26 cellular contexts compared by ENCODE assay signal in the genomic region with DNA sequence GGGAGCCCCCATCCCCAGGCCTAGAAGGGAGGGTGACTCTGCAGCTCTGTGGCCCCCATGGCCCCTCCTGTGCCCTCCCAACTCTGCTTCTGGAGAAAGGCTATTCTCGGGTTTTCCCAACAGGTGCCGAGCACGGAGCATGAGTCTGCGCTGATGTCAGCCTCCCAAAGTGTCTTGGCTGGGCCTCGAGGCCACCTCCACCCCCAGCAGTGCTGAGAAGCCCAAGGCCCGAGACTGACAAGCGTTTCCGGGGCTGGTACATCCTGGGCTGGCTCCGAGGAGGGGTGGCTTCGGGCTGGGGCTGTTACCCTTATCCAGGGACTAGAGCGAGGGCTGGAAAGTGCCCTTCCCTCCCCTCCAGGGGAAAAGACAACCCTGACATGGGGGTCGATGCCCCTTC.
"Had no signal": no experiment of that assay in that cellular context is flagged by ENCODE, and none has a peak within 500 bp of the region (broad histone marks: within the 10 kb centered on the region; RNA-seq: fewer than 3 reads in every experiment).

No MANE protein-coding gene starts in this region.

- H3K27ac ChIP-seq: body of pancreas, cardiac muscle cell, ovary, prostate gland, skin epidermis, testis had no signal

- DNase-seq: activated B cell treated with CpG ODN at 0.5 μM for 24 hours; activated CD4-positive, alpha-beta T cell treated with anti-CD3 and anti-CD28 coated beads, Interleukin-2, amount 50 U/mL, for 1 hour; activated CD8-positive, alpha-beta T cell treated with anti-CD3 and anti-CD28 coated beads for 36 hours; activated naive CD4-positive, alpha-beta T cell treated with Interleukin-2 at 50 U/mL for 16 hours; activated T-cell treated with anti-CD3 and anti-CD28 coated beads, Interleukin-2, amount 50 U/mL, for 4 hours; aorta; body of pancreas; cortex of kidney; head of caudate nucleus; mesendoderm; naive B cell; nephron progenitor cell; ovary; stimulated activated CD4-positive, alpha-beta T cell treated with anti-CD3 and anti-CD28 coated beads, Interleukin-12 subunit alpha, Interleukin-12 subunit beta, amount 100 ng/mL, for 4 hours; stimulated activated CD4-positive, alpha-beta T cell treated with anti-CD3 and anti-CD28 coated beads, Interleukin-4, amount 100 ng/mL, for 1 hour; stimulated activated naive CD8-positive, alpha-beta T cell treated with anti-CD3 and anti-CD28 coated beads, Interleukin-15, Interleukin-2, amounts not matched to agents 100 U/mL and 50 U/mL, for 24 hours; T-helper 17 cell; T1000; testis; transverse colon had no signal

- H3K27me3 ChIP-seq: cardiac muscle cell, ovary, testis had no signal

- H3K4me1 ChIP-seq: body of pancreas, prostate gland had no signal

- H3K9me3 ChIP-seq: body of pancreas, ovary, prostate gland, testis, transverse colon had no signal

- ATAC-seq: activated CD8-positive, alpha-beta T cell treated with anti-CD3 and anti-CD28 coated beads for 36 hours; activated T-cell treated with anti-CD3 and anti-CD28 coated beads, Interleukin-2, amount 50 U/mL, for 4 hours; body of pancreas; left lobe of liver; SK-N-SH treated with all-trans-retinoic acid at 6 μM for 48 hours; stimulated activated naive CD8-positive, alpha-beta T cell treated with anti-CD3 and anti-CD28 coated beads, Interleukin-15, Interleukin-2, amounts not matched to agents 100 U/mL and 50 U/mL, for 24 hours; T-helper 17 cell had no signal

- H3K36me3 ChIP-seq: cardiac muscle cell, ovary, prostate gland, transverse colon had no signal

- H3K4me3 ChIP-seq: body of pancreas, cardiac muscle cell, lung, ovary, prostate gland, skin epidermis, testis, transverse colon had no signal
